ENCODE assay signal across 30 cellular contexts in genomic region chr17:33908363-33909064, GRCh38.
"Had no signal": no experiment of that assay in that cellular context is flagged by ENCODE, and none has a peak within 500 bp of the region (broad histone marks: within the 10 kb centered on the region; RNA-seq: fewer than 3 reads in every experiment).

No MANE protein-coding gene starts in this region.

- H3K27ac Mint-ChIP-seq: activated B cell treated with CpG ODN at 0.5 μM for 24 hours; activated CD8-positive, alpha-beta T cell treated with anti-CD3 and anti-CD28 coated beads for 36 hours; activated naive CD8-positive, alpha-beta T cell; activated T-helper 17 cell treated with anti-CD3 and anti-CD28 coated beads, Interleukin-2, amount 50 U/mL, for 72 hours; effector memory CD8-positive, alpha-beta T cell; T-helper 17 cell; T-helper 2 cell treated with Interferon-gamma antibody and Interleukin-4, amounts not matched to agents 5 μg/mL and 100 μg/mL, for 36 hours had no signal

- H3K4me3 Mint-ChIP-seq: activated B cell treated with CpG ODN at 0.5 μM for 24 hours; activated CD8-positive, alpha-beta T cell treated with anti-CD3 and anti-CD28 coated beads for 36 hours; activated naive CD8-positive, alpha-beta T cell; activated T-cell treated with anti-CD3 and anti-CD28 coated beads, Interleukin-2, amount 50 U/mL, for 4 hours; activated T-helper 17 cell treated with anti-CD3 and anti-CD28 coated beads, Interleukin-2, amount 50 U/mL, for 72 hours; effector memory CD8-positive, alpha-beta T cell; T-helper 17 cell; T-helper 2 cell treated with Interferon-gamma antibody and Interleukin-4, amounts not matched to agents 5 μg/mL and 100 μg/mL, for 36 hours had no signal

- ATAC-seq: activated CD4-positive, CD25-positive, alpha-beta regulatory T cell treated with anti-CD3 and anti-CD28 coated beads, Interleukin-2, amount 50 U/mL, for 24 hours; activated CD8-positive, alpha-beta T cell treated with anti-CD3 and anti-CD28 coated beads for 36 hours; activated T-cell treated with anti-CD3 and anti-CD28 coated beads, Interleukin-2, amount 50 U/mL, for 4 hours; activated T-helper 17 cell treated with anti-CD3 and anti-CD28 coated beads, Interleukin-2, amount 50 U/mL, for 72 hours; body of pancreas; effector memory CD8-positive, alpha-beta T cell; gastroesophageal sphincter; heart right ventricle; T-helper 17 cell had no signal

- H3K27ac ChIP-seq: body of pancreas, esophagus squamous epithelium, gastroesophageal sphincter, heart right ventricle, WERI-Rb-1 had no signal

- H3K9me3 Mint-ChIP-seq: activated B cell treated with CpG ODN at 0.5 μM for 24 hours; activated CD8-positive, alpha-beta T cell treated with anti-CD3 and anti-CD28 coated beads for 36 hours; activated T-cell treated with anti-CD3 and anti-CD28 coated beads, Interleukin-2, amount 50 U/mL, for 4 hours; activated T-helper 17 cell treated with anti-CD3 and anti-CD28 coated beads, Interleukin-2, amount 50 U/mL, for 72 hours; effector memory CD8-positive, alpha-beta T cell; T-helper 2 cell treated with Interferon-gamma antibody and Interleukin-4, amounts not matched to agents 5 μg/mL and 100 μg/mL, for 36 hours had no signal

- H3K4me1 Mint-ChIP-seq: activated B cell treated with CpG ODN at 0.5 μM for 24 hours; activated T-helper 17 cell treated with anti-CD3 and anti-CD28 coated beads, Interleukin-2, amount 50 U/mL, for 72 hours; T-helper 17 cell had no signal

- H3K36me3 Mint-ChIP-seq: activated naive CD8-positive, alpha-beta T cell had no signal

- DNase-seq: activated B cell treated with CpG ODN at 0.5 μM for 24 hours; activated CD4-positive, alpha-beta T cell treated with anti-CD3 and anti-CD28 coated beads for 48 hours; activated CD4-positive, alpha-beta T cell treated with anti-CD3 and anti-CD28 coated beads, Interleukin-2, amount 50 U/mL, for 1 hour; activated CD4-positive, alpha-beta T cell treated with anti-CD3 and anti-CD28 coated beads, Interleukin-2, amount 50 U/mL, for 48 hours; activated CD8-positive, alpha-beta memory T cell treated with anti-CD3 and anti-CD28 coated beads for 24 hours; activated CD8-positive, alpha-beta T cell treated with anti-CD3 and anti-CD28 coated beads for 36 hours; activated effector memory CD4-positive, alpha-beta T cell treated with Interleukin-2 at 50 U/mL for 16 hours; activated gamma-delta T cell treated with Interleukin-2 at 50 U/mL for 16 hours; activated naive CD4-positive, alpha-beta T cell treated with anti-CD3 and anti-CD28 coated beads, Interleukin-2, amount 50 U/mL, for 16 hours; activated naive CD4-positive, alpha-beta T cell treated with Interleukin-2 at 50 U/mL for 16 hours; activated T-cell treated with anti-CD3 and anti-CD28 coated beads, Interleukin-2, amount 50 U/mL, for 4 hours; amniotic stem cell; anterior cingulate cortex; body of pancreas; caudate nucleus; cortex of kidney; dermis blood vessel endothelial cell; effector CD4-positive, alpha-beta T cell; effector memory CD8-positive, alpha-beta T cell; esophagus squamous epithelium; foreskin melanocyte; heart right ventricle; T-helper 17 cell; T1000; WERI-Rb-1 had no signal
